ENCODE assay signal across 16 cellular contexts in genomic region chr2:193824474-193824873, GRCh38.
A peak's percentile ranks its signal among the peaks of the same experiment; 100 is the strongest.
DNase-seq lines count a peak whose midpoint lies in the region; ATAC-seq and TF ChIP-seq lines count a peak whose summit lies in the region.
"Had no signal": no experiment of that assay in that cellular context is flagged by ENCODE, and none has a peak within 500 bp of the region (broad histone marks: within the 10 kb centered on the region; RNA-seq: fewer than 3 reads in every experiment).

No MANE protein-coding gene starts in this region.

- peaks cover 17% of the 10 kb centered on the region for H3K9me3 ChIP-seq in adipocyte (ENCODE audit: control insufficient read depth, low read length)
- H3K9me3 ChIP-seq: pancreas had no signal

- H3K4me3 ChIP-seq in adipocyte (ENCODE audit: low read length) (no peak overlapping the region), fibroblast of mammary gland (ENCODE audit: control insufficient read depth, low read depth, low read length) (no peak overlapping the region)
- H3K4me3 ChIP-seq: pancreas had no signal

- H3K36me3 ChIP-seq in adipocyte (ENCODE audit: control insufficient read depth, insufficient read depth, low read length, severe bottlenecking): no peaks in the 10 kb centered on the region
- H3K36me3 ChIP-seq: pancreas had no signal

- no peak overlapping the region for H3K9ac ChIP-seq in adipocyte (ENCODE audit: low read length)
- H3K9ac ChIP-seq: KMS-11 had no signal

- no peaks in the 10 kb centered on the region for H3K4me1 ChIP-seq in adipocyte (ENCODE audit: control insufficient read depth, insufficient read depth, low read length)
- H3K4me1 ChIP-seq: pancreas had no signal

- H3K27me3 ChIP-seq in adipocyte (replicated peaks; ENCODE audit: control insufficient read depth, insufficient read depth, low read length): no peaks in the 10 kb centered on the region
- H3K27me3 ChIP-seq: pancreas had no signal

- no peak for ATAC-seq in activated CD4-positive, CD25-positive, alpha-beta regulatory T cell treated with anti-CD3 and anti-CD28 coated beads, Interleukin-2, amount 50 U/mL, for 24 hours
- ATAC-seq in HG03108 (IDR thresholded peaks at IDR 0.05; ENCODE audit: unreplicated experiment): no peak
- ATAC-seq: effector memory CD8-positive, alpha-beta T cell; left colon; pancreas; stimulated activated naive CD8-positive, alpha-beta T cell treated with anti-CD3 and anti-CD28 coated beads, Interleukin-15, Interleukin-2, amounts not matched to agents 100 U/mL and 50 U/mL, for 24 hours had no signal

- peak; percentile 67 for DNase-seq in HPDE6-E6E7 (ENCODE audit: extremely low spot score)
- DNase-seq in adipocyte (ENCODE audit: low read depth): peak; percentile 28
- peak; percentile 88 for DNase-seq in fibroblast of mammary gland (ENCODE audit: low read depth)
- peak; percentile 65 for DNase-seq in stromal cell of bone marrow (ENCODE audit: low read depth)
- no peak for DNase-seq in SK-N-DZ (ENCODE audit: low spot score)
- DNase-seq: activated CD8-positive, alpha-beta memory T cell treated with anti-CD3 and anti-CD28 coated beads for 24 hours; aorta; effector memory CD8-positive, alpha-beta T cell; left colon; NCI-H1694; NCI-H446 treated with DMSO at 0.1 percent for 48 hours; pancreas; stimulated activated naive CD8-positive, alpha-beta T cell treated with anti-CD3 and anti-CD28 coated beads, Interleukin-15, Interleukin-2, amounts not matched to agents 100 U/mL and 50 U/mL, for 24 hours had no signal

- no peak for TF ChIP-seq CTCF in fibroblast of mammary gland (conservative IDR thresholded peaks at IDR 0.05; ENCODE audit: control insufficient read depth, insufficient read depth, low read depth, low read length)
